Comparison of ENCODE assay signal across 1 cellular context in the genomic region with DNA sequence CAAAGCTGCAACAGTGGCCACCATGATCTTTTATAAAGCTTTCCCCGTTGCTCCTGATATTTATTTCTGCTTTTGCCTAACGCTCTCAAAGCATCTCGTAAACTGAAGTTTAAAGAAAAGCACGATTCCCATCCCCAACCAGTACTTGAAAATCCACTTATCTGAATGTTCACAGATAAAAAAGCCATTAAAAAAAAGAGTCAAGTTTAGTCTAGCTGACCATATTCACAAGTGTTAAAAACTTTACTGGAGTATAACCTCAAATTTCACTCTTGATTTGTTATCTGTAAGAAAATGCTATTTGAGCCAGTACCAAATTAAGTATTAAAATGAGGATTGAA.
TF ChIP-seq lines count a peak whose summit lies in the region.

No MANE protein-coding gene starts in this region.

TF ChIP-seq in GM23338, 12 proteins besides CTCF, POLR2A, EP300 and RAD21 (continued from another document):
- TF ChIP-seq, protein P1, sequence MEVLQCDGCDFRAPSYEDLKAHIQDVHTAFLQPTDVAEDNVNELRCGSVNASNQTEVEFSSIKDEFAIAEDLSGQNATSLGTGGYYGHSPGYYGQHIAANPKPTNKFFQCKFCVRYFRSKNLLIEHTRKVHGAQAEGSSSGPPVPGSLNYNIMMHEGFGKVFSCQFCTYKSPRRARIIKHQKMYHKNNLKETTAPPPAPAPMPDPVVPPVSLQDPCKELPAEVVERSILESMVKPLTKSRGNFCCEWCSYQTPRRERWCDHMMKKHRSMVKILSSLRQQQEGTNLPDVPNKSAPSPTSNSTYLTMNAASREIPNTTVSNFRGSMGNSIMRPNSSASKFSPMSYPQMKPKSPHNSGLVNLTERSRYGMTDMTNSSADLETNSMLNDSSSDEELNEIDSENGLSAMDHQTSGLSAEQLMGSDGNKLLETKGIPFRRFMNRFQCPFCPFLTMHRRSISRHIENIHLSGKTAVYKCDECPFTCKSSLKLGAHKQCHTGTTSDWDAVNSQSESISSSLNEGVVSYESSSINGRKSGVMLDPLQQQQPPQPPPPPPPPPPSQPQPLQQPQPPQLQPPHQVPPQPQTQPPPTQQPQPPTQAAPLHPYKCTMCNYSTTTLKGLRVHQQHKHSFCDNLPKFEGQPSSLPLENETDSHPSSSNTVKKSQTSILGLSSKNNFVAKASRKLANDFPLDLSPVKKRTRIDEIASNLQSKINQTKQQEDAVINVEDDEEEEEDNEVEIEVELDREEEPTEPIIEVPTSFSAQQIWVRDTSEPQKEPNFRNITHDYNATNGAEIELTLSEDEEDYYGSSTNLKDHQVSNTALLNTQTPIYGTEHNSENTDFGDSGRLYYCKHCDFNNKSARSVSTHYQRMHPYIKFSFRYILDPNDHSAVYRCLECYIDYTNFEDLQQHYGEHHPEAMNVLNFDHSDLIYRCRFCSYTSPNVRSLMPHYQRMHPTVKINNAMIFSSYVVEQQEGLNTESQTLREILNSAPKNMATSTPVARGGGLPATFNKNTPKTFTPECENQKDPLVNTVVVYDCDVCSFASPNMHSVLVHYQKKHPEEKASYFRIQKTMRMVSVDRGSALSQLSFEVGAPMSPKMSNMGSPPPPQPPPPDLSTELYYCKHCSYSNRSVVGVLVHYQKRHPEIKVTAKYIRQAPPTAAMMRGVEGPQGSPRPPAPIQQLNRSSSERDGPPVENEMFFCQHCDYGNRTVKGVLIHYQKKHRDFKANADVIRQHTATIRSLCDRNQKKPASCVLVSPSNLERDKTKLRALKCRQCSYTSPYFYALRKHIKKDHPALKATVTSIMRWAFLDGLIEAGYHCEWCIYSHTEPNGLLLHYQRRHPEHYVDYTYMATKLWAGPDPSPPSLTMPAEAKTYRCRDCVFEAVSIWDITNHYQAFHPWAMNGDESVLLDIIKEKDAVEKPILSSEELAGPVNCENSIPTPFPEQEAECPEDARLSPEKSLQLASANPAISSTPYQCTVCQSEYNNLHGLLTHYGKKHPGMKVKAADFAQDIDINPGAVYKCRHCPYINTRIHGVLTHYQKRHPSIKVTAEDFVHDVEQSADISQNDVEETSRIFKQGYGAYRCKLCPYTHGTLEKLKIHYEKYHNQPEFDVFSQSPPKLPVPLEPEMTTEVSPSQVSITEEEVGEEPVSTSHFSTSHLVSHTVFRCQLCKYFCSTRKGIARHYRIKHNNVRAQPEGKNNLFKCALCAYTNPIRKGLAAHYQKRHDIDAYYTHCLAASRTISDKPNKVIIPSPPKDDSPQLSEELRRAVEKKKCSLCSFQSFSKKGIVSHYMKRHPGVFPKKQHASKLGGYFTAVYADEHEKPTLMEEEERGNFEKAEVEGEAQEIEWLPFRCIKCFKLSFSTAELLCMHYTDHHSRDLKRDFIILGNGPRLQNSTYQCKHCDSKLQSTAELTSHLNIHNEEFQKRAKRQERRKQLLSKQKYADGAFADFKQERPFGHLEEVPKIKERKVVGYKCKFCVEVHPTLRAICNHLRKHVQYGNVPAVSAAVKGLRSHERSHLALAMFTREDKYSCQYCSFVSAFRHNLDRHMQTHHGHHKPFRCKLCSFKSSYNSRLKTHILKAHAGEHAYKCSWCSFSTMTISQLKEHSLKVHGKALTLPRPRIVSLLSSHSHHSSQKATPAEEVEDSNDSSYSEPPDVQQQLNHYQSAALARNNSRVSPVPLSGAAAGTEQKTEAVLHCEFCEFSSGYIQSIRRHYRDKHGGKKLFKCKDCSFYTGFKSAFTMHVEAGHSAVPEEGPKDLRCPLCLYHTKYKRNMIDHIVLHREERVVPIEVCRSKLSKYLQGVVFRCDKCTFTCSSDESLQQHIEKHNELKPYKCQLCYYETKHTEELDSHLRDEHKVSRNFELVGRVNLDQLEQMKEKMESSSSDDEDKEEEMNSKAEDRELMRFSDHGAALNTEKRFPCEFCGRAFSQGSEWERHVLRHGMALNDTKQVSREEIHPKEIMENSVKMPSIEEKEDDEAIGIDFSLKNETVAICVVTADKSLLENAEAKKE (CRISPR knock-in tag; IDR thresholded peaks at IDR 0.05): no peak
- TF ChIP-seq JUNB (IDR thresholded peaks at IDR 0.05; ENCODE audit: unreplicated experiment): no peak
- no peak for TF ChIP-seq STAT1 (IDR thresholded peaks at IDR 0.05; ENCODE audit: unreplicated experiment)
- no peak for TF ChIP-seq EZH2phosphoT487 (IDR thresholded peaks at IDR 0.05; ENCODE audit: unreplicated experiment)
- no peak for TF ChIP-seq CREB1 (CRISPR knock-in tag; IDR thresholded peaks at IDR 0.05; ENCODE audit: low read depth)
- TF ChIP-seq, protein P2, sequence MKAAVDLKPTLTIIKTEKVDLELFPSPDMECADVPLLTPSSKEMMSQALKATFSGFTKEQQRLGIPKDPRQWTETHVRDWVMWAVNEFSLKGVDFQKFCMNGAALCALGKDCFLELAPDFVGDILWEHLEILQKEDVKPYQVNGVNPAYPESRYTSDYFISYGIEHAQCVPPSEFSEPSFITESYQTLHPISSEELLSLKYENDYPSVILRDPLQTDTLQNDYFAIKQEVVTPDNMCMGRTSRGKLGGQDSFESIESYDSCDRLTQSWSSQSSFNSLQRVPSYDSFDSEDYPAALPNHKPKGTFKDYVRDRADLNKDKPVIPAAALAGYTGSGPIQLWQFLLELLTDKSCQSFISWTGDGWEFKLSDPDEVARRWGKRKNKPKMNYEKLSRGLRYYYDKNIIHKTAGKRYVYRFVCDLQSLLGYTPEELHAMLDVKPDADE (IDR thresholded peaks at IDR 0.05): no peak
- TF ChIP-seq POLR2AphosphoS5 (IDR thresholded peaks at IDR 0.05; ENCODE audit: low read depth): no peak
- TF ChIP-seq ZNF114 (CRISPR knock-in tag; IDR thresholded peaks at IDR 0.05): no peak
- TF ChIP-seq ZNF331 (CRISPR knock-in tag; IDR thresholded peaks at IDR 0.05; ENCODE audit: low read depth): no peak
- TF ChIP-seq EZH2 (IDR thresholded peaks at IDR 0.05; ENCODE audit: low read depth, unreplicated experiment): no peak
